In genomic region chr4:6571608-6572007, GRCh38 we compare ENCODE assay signal across 19 cellular contexts.
"Had no signal": no experiment of that assay in that cellular context is flagged by ENCODE, and none has a peak within 500 bp of the region (broad histone marks: within the 10 kb centered on the region; RNA-seq: fewer than 3 reads in every experiment).

No MANE protein-coding gene starts in this region.

- H3K27ac Mint-ChIP-seq: IgD-negative memory B cell had no signal

- ATAC-seq: HepG2, K562 had no signal

- DNase-seq: Kasumi-1, MM.1S, NCI-H1092 treated with DMSO at 0.1 percent for 48 hours, NCI-H1436, NCI-H1694, NCI-H187 treated with DMSO at 0.1 percent for 48 hours, NCI-H2081, NCI-H2107, NCI-H2227 treated with DMSO at 0.1 percent for 48 hours, NCI-H524, NCI-H526 treated with DMSO at 0.1 percent for 48 hours, NCI-H774, RPMI8226, SHP77, SK-N-SH had no signal

- H3K9me3 Mint-ChIP-seq: IgD-negative memory B cell had no signal

- H3K9me3 ChIP-seq: SK-N-SH had no signal

- H3K4me3 ChIP-seq: K562 had no signal

- H3K9ac ChIP-seq: KMS-11, SK-N-SH had no signal

- H3K27ac ChIP-seq: KMS-11 had no signal

- H3K4me2 ChIP-seq: KMS-11, SK-N-SH had no signal
